ENCODE assay signal across 1 cellular context in genomic region chr13:95793018-95793555, GRCh38.
TF ChIP-seq lines count a peak whose summit lies in the region.

No MANE protein-coding gene starts in this region.

TF ChIP-seq in HepG2, 621 proteins besides CTCF, POLR2A, EP300 and RAD21 (continued from another document):
- TF ChIP-seq ZNF615 (CRISPR knock-in tag; IDR thresholded peaks at IDR 0.05; ENCODE audit: borderline replicate concordance) (no peak), ZNF251 (CRISPR knock-in tag; IDR thresholded peaks at IDR 0.05) (no peak), NFIC (IDR thresholded peaks at IDR 0.05; ENCODE audit: low read length) (no peak), PPARG (CRISPR knock-in tag; conservative IDR thresholded peaks at IDR 0.05) (no peak)
TF ChIP-seq in HepG2: peak in this region for 0.
